In the genomic region with DNA sequence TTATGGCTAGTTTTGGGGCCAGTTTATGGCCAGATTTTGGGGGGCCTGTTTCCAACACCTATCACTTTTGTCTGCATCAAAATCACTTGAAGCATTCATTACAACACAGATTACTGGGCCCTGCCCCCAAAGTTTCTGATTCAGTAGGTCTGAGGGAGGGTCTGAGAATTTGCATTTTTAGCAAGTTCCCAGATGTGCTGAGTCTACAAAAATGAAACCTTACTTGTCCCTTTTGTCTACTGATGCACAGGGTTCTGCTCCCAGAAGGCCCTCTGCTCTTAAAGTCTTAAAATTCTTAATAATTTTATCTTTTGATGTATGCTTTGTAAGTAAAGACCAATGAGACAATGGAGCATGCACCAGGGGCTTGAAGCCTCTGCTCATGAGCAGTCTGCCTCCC, we compare ENCODE assay signal across 33 cellular contexts.
DNase-seq lines count a peak whose midpoint lies in the region; ATAC-seq, FAIRE-seq and TF ChIP-seq lines count a peak whose summit lies in the region.
"Had no signal": no experiment of that assay in that cellular context is flagged by ENCODE, and none has a peak within 500 bp of the region (broad histone marks: within the 10 kb centered on the region; RNA-seq: fewer than 3 reads in every experiment).

No MANE protein-coding gene starts in this region.

- no peak overlapping the region for H2AK5ac ChIP-seq in IMR-90 (ENCODE audit: low read depth, low read length)

- H3K9me1 ChIP-seq in IMR-90 (ENCODE audit: insufficient read depth, low read length): no peaks in the 10 kb centered on the region

- no peak for TF ChIP-seq EP300 in HepG2 (IDR thresholded peaks at IDR 0.05; ENCODE audit: low read depth in 2 of 2, low read length in 2 of 2)
- TF ChIP-seq EP300 in HepG2 (CRISPR knock-in tag; IDR thresholded peaks at IDR 0.05; ENCODE audit: borderline replicate concordance): no peak
- TF ChIP-seq EP300 in A549 (IDR thresholded peaks at IDR 0.05): no peak

- no peaks in the 10 kb centered on the region for H3K79me1 ChIP-seq in IMR-90 (ENCODE audit: low read depth in 1 of 2, low read length in 2 of 2)

- CTCF ChIA-PET in HepG2 (lab: Yijun Ruan, JAX; ENCODE audit: low intra/inter-chr PET ratio, low total read pairs): no interaction called here
- CTCF ChIA-PET in A549 (lab: Yijun Ruan, JAX): no interaction called here
- CTCF ChIA-PET in IMR-90 (lab: Yijun Ruan, JAX): no interaction called here
- CTCF ChIA-PET in activated CD4-positive, alpha-beta memory T cell treated with anti-CD3 and anti-CD28 coated beads for 36 hours (lab: Charles Lee): no interaction called here

- no peak overlapping the region for H3K56ac ChIP-seq in IMR-90 (ENCODE audit: extremely low read depth, insufficient read depth, low read length)

- no peaks in the 10 kb centered on the region for H3K36me3 Mint-ChIP-seq in activated CD4-positive, alpha-beta memory T cell treated with anti-CD3 and anti-CD28 coated beads for 36 hours
- H3K36me3 Mint-ChIP-seq: CD14-positive monocyte; CD4-positive, alpha-beta memory T cell; CD4-positive, CD25-positive, alpha-beta regulatory T cell; CD8-positive, alpha-beta memory T cell; CD8-positive, alpha-beta T cell had no signal

- no peak for FAIRE-seq in HepG2 (lab: Jason Lieb, UNC)
- FAIRE-seq in A549 (lab: Jason Lieb, UNC): no peak
- FAIRE-seq: A204.1, D721Med had no signal

- no peaks in the 10 kb centered on the region for H4K20me1 ChIP-seq in HepG2 (ENCODE audit: insufficient read depth, low read length)
- H4K20me1 ChIP-seq in IMR-90 (ENCODE audit: insufficient read depth, low read length): no peaks in the 10 kb centered on the region
- H4K20me1 ChIP-seq: BLaER1; BLaER1 treated with 17β-estradiol and CSF1 and Interleukin-3, amounts not matched to agents 10 nM and 100 nM had no signal

- TF ChIP-seq CTCF in HepG2 (CRISPR knock-in tag; IDR thresholded peaks at IDR 0.05): no peak
- no peak for TF ChIP-seq CTCF in right lobe of liver (IDR thresholded peaks at IDR 0.05)
- no peak for TF ChIP-seq CTCF in A549 (IDR thresholded peaks at IDR 0.05)
- no peak for TF ChIP-seq CTCF in IMR-90 (conservative IDR thresholded peaks at IDR 0.05; ENCODE audit: low read depth, low read length)

- no peak overlapping the region for H3K4me3 Mint-ChIP-seq in activated CD4-positive, alpha-beta memory T cell treated with anti-CD3 and anti-CD28 coated beads for 36 hours
- H3K4me3 Mint-ChIP-seq: B cell; CD14-positive monocyte; CD4-positive, alpha-beta memory T cell; CD4-positive, alpha-beta T cell; CD4-positive, CD25-positive, alpha-beta regulatory T cell; CD8-positive, alpha-beta memory T cell; CD8-positive, alpha-beta T cell had no signal

- no peaks in the 10 kb centered on the region for H3K79me2 ChIP-seq in HepG2 (ENCODE audit: insufficient read depth, low read length)

- H2AFZ ChIP-seq in HepG2 (ENCODE audit: low read length) (no peak overlapping the region), IMR-90 (replicated peaks; ENCODE audit: low read length, poor library complexity) (no peak overlapping the region)

- no peak overlapping the region for H2BK15ac ChIP-seq in IMR-90 (ENCODE audit: low read depth, low read length)

- no peak overlapping the region for H3K27ac ChIP-seq in HepG2 (ENCODE audit: extremely low read length, insufficient read depth, low read length)
- no peak overlapping the region for H3K27ac ChIP-seq in right lobe of liver
- H3K27ac ChIP-seq in A549: no peak overlapping the region
- H3K27ac ChIP-seq in IMR-90 (ENCODE audit: insufficient read depth, low read length): no peak overlapping the region
- H3K27ac ChIP-seq: 22Rv1; BLaER1; BLaER1 treated with 17β-estradiol and CSF1 and Interleukin-3, amounts not matched to agents 10 nM and 100 nM; C4-2B had no signal

- no peak overlapping the region for H3K14ac ChIP-seq in IMR-90 (replicated peaks; ENCODE audit: low read depth, low read length)

- H4K5ac ChIP-seq in IMR-90 (ENCODE audit: low read depth, low read length): no peak overlapping the region

- peaks cover 7% of the 10 kb centered on the region for H3K27me3 Mint-ChIP-seq in activated CD4-positive, alpha-beta memory T cell treated with anti-CD3 and anti-CD28 coated beads for 36 hours
- H3K27me3 Mint-ChIP-seq: CD4-positive, CD25-positive, alpha-beta regulatory T cell had no signal

- ATAC-seq in HepG2 (no peak), right lobe of liver (no peak), A549 (no peak), IMR-90 (ENCODE audit: low read depth) (no peak)
- ATAC-seq: CD8-positive, alpha-beta T cell had no signal

- no peak overlapping the region for H3K4ac ChIP-seq in IMR-90 (ENCODE audit: low read depth, low read length)

- H4K91ac ChIP-seq in IMR-90 (ENCODE audit: insufficient read depth, low read depth, low read length): no peak overlapping the region

- H3K36me3 ChIP-seq in HepG2 (replicated peaks in 1 of 2; ENCODE audit: control insufficient read depth in 1 of 2, insufficient read depth in 2 of 2, low read length in 2 of 2) (no peaks in the 10 kb centered on the region), right lobe of liver (no peaks in the 10 kb centered on the region), IMR-90 (ENCODE audit: control insufficient read depth, insufficient read depth, low read length) (no peaks in the 10 kb centered on the region)
- H3K36me3 ChIP-seq: BE2C; BLaER1; BLaER1 treated with 17β-estradiol and CSF1 and Interleukin-3, amounts not matched to agents 10 nM and 100 nM had no signal

- no peak overlapping the region for H3K18ac ChIP-seq in IMR-90 (ENCODE audit: low read depth, low read length)

- in situ Hi-C loops in HepG2 (cut with HindIII; ENCODE audit: extremely low pct_ligation_motif_present, low pct_unique_long_range_greater_than_20kb): no loop called here
- in situ Hi-C loops in IMR-90 (cut with MboI; ENCODE audit: low sequenced_read_pairs): loop anchor here (25.0 kb wide), 1 partner anchor 112 kb away; no protein-coding TSS in a partner anchor

- H3K9me3 Mint-ChIP-seq in activated CD4-positive, alpha-beta memory T cell treated with anti-CD3 and anti-CD28 coated beads for 36 hours: no peaks in the 10 kb centered on the region
- H3K9me3 Mint-ChIP-seq: CD4-positive, alpha-beta T cell; CD8-positive, alpha-beta T cell had no signal

- no peak overlapping the region for H2BK20ac ChIP-seq in IMR-90 (ENCODE audit: low read depth, low read length)

- H3K4me3 ChIP-seq in HepG2 (replicated peaks in 1 of 3; ENCODE audit: insufficient read depth in 1 of 3, low read depth in 2 of 3, low read length in 3 of 3) (no peak overlapping the region), right lobe of liver (no peak overlapping the region), A549 (no peak overlapping the region), IMR-90 (ENCODE audit: insufficient read depth, low read depth, low read length) (no peak overlapping the region)
- H3K4me3 ChIP-seq: BLaER1; BLaER1 treated with 17β-estradiol and CSF1 and Interleukin-3, amounts not matched to agents 10 nM and 100 nM had no signal

- H2AK9ac ChIP-seq in IMR-90 (replicated peaks; ENCODE audit: low read depth, low read length, poor library complexity): no peak overlapping the region

- peaks cover 0 to 5% of the 10 kb centered on the region in 2 experiments; a peak in 1 of 5 replicates for H3K27me3 ChIP-seq in HepG2 (ENCODE audit: control insufficient read depth in 1 of 2, insufficient read depth in 2 of 2, low read length in 2 of 2)
- no peaks in the 10 kb centered on the region for H3K27me3 ChIP-seq in right lobe of liver
- no peaks in the 10 kb centered on the region for H3K27me3 ChIP-seq in IMR-90 (ENCODE audit: control insufficient read depth, insufficient read depth, low read length)
- H3K27me3 ChIP-seq: BE2C; BLaER1; BLaER1 treated with 17β-estradiol and CSF1 and Interleukin-3, amounts not matched to agents 10 nM and 100 nM had no signal

- H2BK5ac ChIP-seq in IMR-90 (ENCODE audit: low read depth, low read length, poor library complexity, severe bottlenecking): no peak overlapping the region

- no peak for DNase-seq in HepG2 (ENCODE audit: low spot score)
- DNase-seq in right lobe of liver: no peak
- no peak for DNase-seq in A549 (ENCODE audit: low read depth in 1 of 2, low spot score in 1 of 2)
- no peak for DNase-seq in IMR-90
- DNase-seq in activated CD4-positive, alpha-beta memory T cell treated with anti-CD3 and anti-CD28 coated beads for 36 hours: no peak
- DNase-seq in stimulated activated CD4-positive, alpha-beta T cell treated with anti-CD3 and anti-CD28 coated beads, Interleukin-4, amount 100 ng/mL, for 24 hours: no peak
- DNase-seq: 8988T; ACHN; AML-193; BE2C; C1 segment of cervical spinal cord; Caco-2; Calu3; CD4-positive, alpha-beta memory T cell; CD4-positive, alpha-beta T cell; CD4-positive, CD25-positive, alpha-beta regulatory T cell; CD8-positive, alpha-beta memory T cell; CD8-positive, alpha-beta T cell; COR-L47; DMS 273 treated with DMSO at 0.1 percent for 48 hours; DMS153; DMS53; DMS79; DMS79 treated with DMSO at 0.1 percent for 48 hours; EL had no signal

- BruUV-seq in HepG2 (replicated peaks; lab: Mats Ljungman, UMichigan) (no TSS peak), IMR-90 (replicated peaks; lab: Mats Ljungman, UMichigan) (no TSS peak)

- intact Hi-C loops in HepG2 (cut with micrococcal nuclease; ENCODE audit: unreplicated experiment): no loop called here
- intact Hi-C loops in right lobe of liver (cut with DNase I): no loop called here
- intact Hi-C loops in IMR-90 (cut with micrococcal nuclease): no loop called here
- intact Hi-C loops in activated CD4-positive, alpha-beta memory T cell treated with anti-CD3 and anti-CD28 coated beads for 36 hours (cut with micrococcal nuclease): no loop called here

- no peak overlapping the region for H3K23ac ChIP-seq in IMR-90 (ENCODE audit: low read depth, low read length)

- H3K9ac ChIP-seq in HepG2 (ENCODE audit: insufficient read depth, low read depth, low read length) (no peak overlapping the region), IMR-90 (ENCODE audit: low read depth, low read length) (no peak overlapping the region)
- H3K9ac ChIP-seq: BLaER1; BLaER1 treated with 17β-estradiol and CSF1 and Interleukin-3, amounts not matched to agents 10 nM and 100 nM had no signal

- H3K4me2 ChIP-seq in HepG2 (ENCODE audit: low read depth, low read length) (peak overlapping the region; percentile 2; the same call in 1 of the 2 replicates), A549 (no peak overlapping the region), IMR-90 (ENCODE audit: low read depth, low read length) (no peak overlapping the region)
- H3K4me2 ChIP-seq: BLaER1; BLaER1 treated with 17β-estradiol and CSF1 and Interleukin-3, amounts not matched to agents 10 nM and 100 nM had no signal

- H3K9me3 ChIP-seq in HepG2 (ENCODE audit: low read length) (no peaks in the 10 kb centered on the region), right lobe of liver (no peaks in the 10 kb centered on the region), A549 (no peaks in the 10 kb centered on the region), IMR-90 (ENCODE audit: control insufficient read depth, insufficient read depth, low read length) (no peaks in the 10 kb centered on the region)
- H3K9me3 ChIP-seq: BE2C, BLaER1, Caco-2 had no signal

- H3K4me1 Mint-ChIP-seq in activated CD4-positive, alpha-beta memory T cell treated with anti-CD3 and anti-CD28 coated beads for 36 hours (ENCODE audit: low read depth): no peaks in the 10 kb centered on the region
- H3K4me1 Mint-ChIP-seq: B cell; CD14-positive monocyte; CD4-positive, alpha-beta memory T cell; CD4-positive, CD25-positive, alpha-beta regulatory T cell; CD8-positive, alpha-beta memory T cell had no signal

- H4K8ac ChIP-seq in IMR-90 (ENCODE audit: low read depth in 2 of 2, low read length in 2 of 2): no peak overlapping the region

- H3K27ac Mint-ChIP-seq in activated CD4-positive, alpha-beta memory T cell treated with anti-CD3 and anti-CD28 coated beads for 36 hours: no peak overlapping the region
- H3K27ac Mint-ChIP-seq: B cell; CD4-positive, alpha-beta memory T cell; CD4-positive, alpha-beta T cell; CD4-positive, CD25-positive, alpha-beta regulatory T cell; CD8-positive, alpha-beta memory T cell; CD8-positive, alpha-beta T cell had no signal

- POLR2A ChIA-PET in HepG2 (lab: Yijun Ruan, JAX) (no interaction called here), A549 (lab: Yijun Ruan, JAX) (no interaction called here), IMR-90 (lab: Charles Lee; ENCODE audit: unreplicated experiment) (no interaction called here)
- POLR2A ChIA-PET in activated CD4-positive, alpha-beta memory T cell treated with anti-CD3 and anti-CD28 coated beads for 36 hours (lab: Charles Lee): no interaction called here

- H3K4me1 ChIP-seq in HepG2 (ENCODE audit: insufficient read depth, low read length) (no peaks in the 10 kb centered on the region), right lobe of liver (no peaks in the 10 kb centered on the region), A549 (no peaks in the 10 kb centered on the region), IMR-90 (ENCODE audit: control insufficient read depth, insufficient read depth, low read length) (no peaks in the 10 kb centered on the region)
- H3K4me1 ChIP-seq: BE2C; BLaER1; BLaER1 treated with 17β-estradiol and CSF1 and Interleukin-3, amounts not matched to agents 10 nM and 100 nM; Caco-2 had no signal

- TF ChIP-seq RAD21 in HepG2 (CRISPR knock-in tag; IDR thresholded peaks at IDR 0.05): no peak
- no peak for TF ChIP-seq RAD21 in A549 (conservative IDR thresholded peaks at IDR 0.05 in 1 of 2, IDR thresholded peaks at IDR 0.05 in 1 of 2)
- no peak for TF ChIP-seq RAD21 in IMR-90 (IDR thresholded peaks at IDR 0.05; ENCODE audit: low read length)

- TF ChIP-seq POLR2A in HepG2 (IDR thresholded peaks at IDR 0.05; ENCODE audit: insufficient read depth in 1 of 2, low read depth in 2 of 2, low read length in 2 of 2): no peak
- TF ChIP-seq POLR2A in right lobe of liver (IDR thresholded peaks at IDR 0.05): no peak
- no peak for TF ChIP-seq POLR2A in A549 (IDR thresholded peaks at IDR 0.05; ENCODE audit: low read length)
- no peak for TF ChIP-seq POLR2A in IMR-90 (IDR thresholded peaks at IDR 0.05; ENCODE audit: low read depth, low read length)

- H2BK120ac ChIP-seq in IMR-90 (ENCODE audit: low read depth, low read length): no peak overlapping the region

- dilution Hi-C loops in IMR-90 (cut with HindIII; ENCODE audit: low sequenced_read_pairs, unreplicated experiment): no loop called here
